Comparison of ENCODE assay signal across 1 cellular context in the genomic region with DNA sequence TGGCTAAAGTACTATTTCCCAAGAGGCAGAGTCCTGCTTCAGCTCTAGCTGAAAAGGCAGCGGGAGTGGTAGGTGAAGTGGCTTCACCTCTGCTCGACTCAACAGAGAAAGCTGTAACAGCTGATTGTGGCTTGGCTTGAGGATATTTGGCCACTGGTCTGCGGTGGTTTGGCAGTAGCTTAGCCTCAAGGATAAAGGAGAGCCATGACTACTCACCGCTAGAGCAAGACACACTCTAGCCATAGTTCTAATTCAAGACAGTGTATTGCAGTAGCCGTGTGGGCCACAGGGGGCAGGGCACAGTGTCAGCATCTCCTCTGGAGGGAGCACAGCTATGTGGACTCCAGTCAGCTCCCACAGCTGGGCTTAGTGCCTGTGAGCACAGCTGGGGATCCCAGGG.
TF ChIP-seq lines count a peak whose summit lies in the region.

No MANE protein-coding gene starts in this region.

TF ChIP-seq in HCT116, 20 proteins besides CTCF, POLR2A, EP300 and RAD21:
- TF ChIP-seq TCF7L2 (IDR thresholded peaks at IDR 0.05; ENCODE audit: borderline replicate concordance, extremely low read depth, insufficient read depth, insufficient read length): no peak
- TF ChIP-seq, protein P1, sequence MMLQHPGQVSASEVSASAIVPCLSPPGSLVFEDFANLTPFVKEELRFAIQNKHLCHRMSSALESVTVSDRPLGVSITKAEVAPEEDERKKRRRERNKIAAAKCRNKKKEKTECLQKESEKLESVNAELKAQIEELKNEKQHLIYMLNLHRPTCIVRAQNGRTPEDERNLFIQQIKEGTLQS (IDR thresholded peaks at IDR 0.05): no peak
- TF ChIP-seq, protein P2, sequence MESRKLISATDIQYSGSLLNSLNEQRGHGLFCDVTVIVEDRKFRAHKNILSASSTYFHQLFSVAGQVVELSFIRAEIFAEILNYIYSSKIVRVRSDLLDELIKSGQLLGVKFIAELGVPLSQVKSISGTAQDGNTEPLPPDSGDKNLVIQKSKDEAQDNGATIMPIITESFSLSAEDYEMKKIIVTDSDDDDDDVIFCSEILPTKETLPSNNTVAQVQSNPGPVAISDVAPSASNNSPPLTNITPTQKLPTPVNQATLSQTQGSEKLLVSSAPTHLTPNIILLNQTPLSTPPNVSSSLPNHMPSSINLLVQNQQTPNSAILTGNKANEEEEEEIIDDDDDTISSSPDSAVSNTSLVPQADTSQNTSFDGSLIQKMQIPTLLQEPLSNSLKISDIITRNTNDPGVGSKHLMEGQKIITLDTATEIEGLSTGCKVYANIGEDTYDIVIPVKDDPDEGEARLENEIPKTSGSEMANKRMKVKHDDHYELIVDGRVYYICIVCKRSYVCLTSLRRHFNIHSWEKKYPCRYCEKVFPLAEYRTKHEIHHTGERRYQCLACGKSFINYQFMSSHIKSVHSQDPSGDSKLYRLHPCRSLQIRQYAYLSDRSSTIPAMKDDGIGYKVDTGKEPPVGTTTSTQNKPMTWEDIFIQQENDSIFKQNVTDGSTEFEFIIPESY (IDR thresholded peaks at IDR 0.05; ENCODE audit: extremely low read depth, insufficient replicate concordance, low read length): no peak
